9 cellular contexts compared by ENCODE assay signal in the genomic region with DNA sequence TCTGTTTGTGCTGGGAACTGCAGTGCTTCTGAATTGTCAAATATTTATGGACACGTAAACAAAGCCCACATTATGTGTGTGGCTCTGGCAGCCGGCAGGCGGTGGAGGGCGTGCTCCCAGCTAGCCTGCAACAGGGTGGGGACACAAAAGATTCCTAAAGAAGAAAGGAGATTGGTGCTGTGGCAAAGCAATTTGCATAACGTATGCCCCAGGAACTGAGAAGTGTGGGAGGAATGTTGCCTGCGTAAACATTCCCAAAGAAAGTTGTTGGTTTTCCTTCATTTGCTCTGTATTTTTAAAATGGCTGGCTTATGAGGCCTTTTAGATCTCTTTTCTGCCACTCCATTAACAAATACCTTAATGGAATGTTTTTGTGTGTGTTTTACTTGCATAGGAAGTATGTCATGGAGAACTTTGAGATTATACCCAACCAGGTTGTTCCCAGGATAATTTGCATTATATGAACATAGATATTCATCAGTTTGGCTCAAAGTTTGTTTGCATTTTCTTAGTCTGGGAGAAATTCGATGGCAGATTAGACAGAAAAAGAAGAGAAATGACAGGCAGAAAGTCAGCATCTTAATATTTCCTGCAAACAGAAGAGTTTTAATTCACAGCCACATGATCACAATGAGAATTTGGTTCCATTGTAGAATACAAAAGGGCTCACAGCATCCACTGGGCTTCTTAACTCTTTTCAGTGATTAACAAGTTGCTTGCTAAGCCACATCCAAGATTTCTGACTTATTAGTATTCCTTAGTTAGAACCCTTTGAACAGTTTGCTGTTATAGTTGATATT. TPM values are rescaled to one million over a fixed set of nuclear protein-coding genes. Genes with fewer than 3 reads are reported as not detected.
A peak's percentile ranks its signal among the peaks of the same experiment; 100 is the strongest.
DNase-seq lines count a peak whose midpoint lies in the region; ATAC-seq and TF ChIP-seq lines count a peak whose summit lies in the region.
"Had no signal": no experiment of that assay in that cellular context is flagged by ENCODE, and none has a peak within 500 bp of the region (broad histone marks: within the 10 kb centered on the region; RNA-seq: fewer than 3 reads in every experiment).

No MANE protein-coding gene starts in this region.

- H3K4me1 ChIP-seq in gastroesophageal sphincter, result peaks cover 15 to 70% (median 23%) of the 10 kb centered on the region in 3 donors
- H3K4me1 ChIP-seq: BLaER1 had no signal

- no peak overlapping the region for H3K4me3 ChIP-seq in gastroesophageal sphincter
- H3K4me3 ChIP-seq: BLaER1 had no signal

- peak overlapping the region; percentile 36 to 98 (median 87) for H3K27ac ChIP-seq in gastroesophageal sphincter
- H3K27ac ChIP-seq: BLaER1 had no signal

- no peaks in the 10 kb centered on the region for H3K9me3 ChIP-seq in gastroesophageal sphincter
- H3K9me3 ChIP-seq: BLaER1 had no signal

- H3K27me3 ChIP-seq in gastroesophageal sphincter, result no peaks in the 10 kb centered on the region

- DNase-seq in C1 segment of cervical spinal cord (lab: John Stamatoyannopoulos, UW), result peak in 11 of 14 donors; percentile 14 to 67 (median 42)
- peak; percentile 33 for DNase-seq in RPMI7951 (ENCODE audit: low read depth)
- peak; percentile 73 for DNase-seq in mucosa of gallbladder (ENCODE audit: low spot score)
- DNase-seq in DMS79 treated with DMSO at 0.1 percent for 48 hours (lab: John Stamatoyannopoulos, UW), result no peak
- DNase-seq in NOMO-1 treated with dmso at 0.1 percent for 144 hours (lab: John Stamatoyannopoulos, UW; ENCODE audit: unreplicated experiment), result no peak
- no peak for DNase-seq in COLO668 (lab: John Stamatoyannopoulos, UW; ENCODE audit: unreplicated experiment)

- ATAC-seq in gastroesophageal sphincter (no peak), GM18505 (IDR thresholded peaks at IDR 0.05; ENCODE audit: unreplicated experiment) (no peak)

- TF ChIP-seq CTCF in gastroesophageal sphincter (IDR thresholded peaks at IDR 0.05), result peak in 1 of 4 experiments; percentile 30

- H3K36me3 ChIP-seq in gastroesophageal sphincter, result peaks cover 3 to 76% of the 10 kb centered on the region in 2 donors
- H3K36me3 ChIP-seq: BLaER1 had no signal

- no peak for TF ChIP-seq EP300 in gastroesophageal sphincter (IDR thresholded peaks at IDR 0.05)

- WGBS in gastroesophageal sphincter (ENCODE audit: low coverage in 1 of 2), 2 donors, result 17 to 30% methylated on average over 3 to 7 of the region's 7 CpGs

- TF ChIP-seq POLR2A in gastroesophageal sphincter (IDR thresholded peaks at IDR 0.05) (no peak), GM18505 (IDR thresholded peaks at IDR 0.05; ENCODE audit: borderline replicate concordance, extremely low read depth, insufficient read depth, insufficient read length) (no peak)

RNA-seq across cellular contexts. Expression of a gene that starts 41.8 kb away (rescaled TPM):
- total RNA-seq in RPMI7951 (2014; rRNA removed; shearing (Covaris generic)), result 55.1 and 72.1 TPM in 2 replicates
- total RNA-seq in gastroesophageal sphincter, result 10 to 100 TPM; 18.2 to 38.6 (median 32.1) TPM
- total RNA-seq in mucosa of gallbladder, result 25.0 TPM

RNA-seq across cellular contexts. Expression of a gene that starts 46.2 kb away (rescaled TPM):
- 15.0 and 17.8 TPM in 2 replicates for total RNA-seq in RPMI7951 (2014; rRNA removed; shearing (Covaris generic))
- total RNA-seq in gastroesophageal sphincter (100 to 1,000 TPM; 125 to 164 (median 153) TPM), mucosa of gallbladder (25.1 TPM)

Comparison
In these comparisons a context has a peak if more than half of its experiments do, and no peak if none do; other contexts are left out.
1. DNase-seq: peak in C1 segment of cervical spinal cord (11 of 14), RPMI7951 (single experiment) and mucosa of gallbladder (single experiment); none in DMS79 treated with DMSO at 0.1 percent for 48 hours (single experiment), NOMO-1 treated with dmso at 0.1 percent for 144 hours (single experiment) and COLO668 (single experiment).